In genomic region chr1:94820918-94821317, GRCh38 we compare ENCODE assay signal across 9 cellular contexts. TPM values are rescaled to one million over a fixed set of nuclear protein-coding genes. Genes with fewer than 3 reads are reported as not detected.
DNase-seq lines count a peak whose midpoint lies in the region; ATAC-seq and TF ChIP-seq lines count a peak whose summit lies in the region.
"Had no signal": no experiment of that assay in that cellular context is flagged by ENCODE, and none has a peak within 500 bp of the region (broad histone marks: within the 10 kb centered on the region; RNA-seq: fewer than 3 reads in every experiment).

No MANE protein-coding gene starts in this region.

- no peaks in the 10 kb centered on the region for H3K9me3 Mint-ChIP-seq in CD4-positive, alpha-beta T cell
- H3K9me3 Mint-ChIP-seq in osteocyte (ENCODE audit: unreplicated experiment) = peaks cover 11% of the 10 kb centered on the region

- H3K4me1 ChIP-seq in MM.1S (ENCODE audit: low read length) = no peaks in the 10 kb centered on the region

- H3K4me2 ChIP-seq in MM.1S (ENCODE audit: low read depth, low read length) = no peak overlapping the region

- no peak overlapping the region for H2AFZ ChIP-seq in MM.1S (ENCODE audit: low read length)

- H3F3A ChIP-seq in MM.1S (ENCODE audit: insufficient read depth, low read length) = no peaks in the 10 kb centered on the region

- peak overlapping the region; percentile 74 for H3K4me3 Mint-ChIP-seq in CD4-positive, alpha-beta T cell
- H3K4me3 Mint-ChIP-seq in osteocyte (ENCODE audit: unreplicated experiment) = peak overlapping the region; percentile 70

- H3K27me3 Mint-ChIP-seq in CD4-positive, alpha-beta T cell = peaks cover 76% of the 10 kb centered on the region
- peaks cover 3% of the 10 kb centered on the region for H3K27me3 Mint-ChIP-seq in osteocyte (ENCODE audit: unreplicated experiment)

- no peak for TF ChIP-seq CTCF in CD4-positive, alpha-beta T cell (IDR thresholded peaks at IDR 0.05)
- TF ChIP-seq CTCF in fibroblast of pulmonary artery (IDR thresholded peaks at IDR 0.05; ENCODE audit: low read length, missing control alignments) (no peak), osteocyte (IDR thresholded peaks at IDR 0.05) (no peak), MM.1S (IDR thresholded peaks at IDR 0.05; ENCODE audit: low read length) (no peak)

- no peaks in the 10 kb centered on the region for H3K36me3 Mint-ChIP-seq in CD4-positive, alpha-beta T cell (ENCODE audit: low read depth)
- no peaks in the 10 kb centered on the region for H3K36me3 Mint-ChIP-seq in osteocyte (ENCODE audit: unreplicated experiment)

- H3K9ac ChIP-seq in MM.1S (ENCODE audit: low read length) = no peak overlapping the region

- DNase-seq in CD4-positive, alpha-beta T cell = no peak
- DNase-seq in NCI-H69 (lab: John Stamatoyannopoulos, UW) (peak; percentile 29), fibroblast of pulmonary artery (ENCODE audit: low read depth) (no peak), osteocyte (ENCODE audit: extremely low spot score, unreplicated experiment) (no peak), MM.1S (no peak)
- no peak for DNase-seq in central memory CD4-positive, alpha-beta T cell
- no peak for DNase-seq in activated CD4-positive, alpha-beta T cell treated with anti-CD3 and anti-CD28 coated beads, Interleukin-2, amount 50 U/mL, for 4 hours
- no peak for DNase-seq in effector CD8-positive, alpha-beta T cell (lab: John Stamatoyannopoulos, UW)

- H4K20me1 ChIP-seq in MM.1S (ENCODE audit: insufficient read depth, low read length) = no peaks in the 10 kb centered on the region

- H3K36me3 ChIP-seq in MM.1S (replicated peaks; ENCODE audit: insufficient read depth, low read length) = no peaks in the 10 kb centered on the region

- H3K27ac Mint-ChIP-seq in CD4-positive, alpha-beta T cell = no peak overlapping the region
- H3K27ac Mint-ChIP-seq in osteocyte (ENCODE audit: unreplicated experiment) = no peak overlapping the region

- ATAC-seq in CD4-positive, alpha-beta T cell (ENCODE audit: poor library complexity) = no peak

- CTCF ChIA-PET in CD4-positive, alpha-beta T cell (lab: Charles Lee) = no interaction called here

- no peaks in the 10 kb centered on the region for H3K79me2 ChIP-seq in MM.1S (ENCODE audit: low read length)

- intact Hi-C loops in CD4-positive, alpha-beta T cell (cut with DNase I, micrococcal nuclease) = no loop called here

- no peaks in the 10 kb centered on the region for H3K9me3 ChIP-seq in CD4-positive, alpha-beta T cell (ENCODE audit: control insufficient read depth, low read length)
- no peaks in the 10 kb centered on the region for H3K9me3 ChIP-seq in MM.1S (replicated peaks; ENCODE audit: insufficient read depth, low read length)

- no peaks in the 10 kb centered on the region for H3K9me2 ChIP-seq in MM.1S (replicated peaks; ENCODE audit: insufficient read depth, low read length)

- POLR2A ChIA-PET in CD4-positive, alpha-beta T cell (lab: Charles Lee) = no interaction called here

- no peak overlapping the region for H3K27ac ChIP-seq in CD4-positive, alpha-beta T cell (ENCODE audit: low read depth, low read length)
- no peak overlapping the region for H3K27ac ChIP-seq in MM.1S (ENCODE audit: low read length)

- H3K4me3 ChIP-seq in fibroblast of pulmonary artery (replicated peaks; ENCODE audit: low read depth, low read length) (peak overlapping the region; percentile 62), MM.1S (ENCODE audit: low read length) (no peak overlapping the region)

- H3K4me1 Mint-ChIP-seq in CD4-positive, alpha-beta T cell (ENCODE audit: low read depth) = peaks cover 12% of the 10 kb centered on the region
- peaks cover 4% of the 10 kb centered on the region for H3K4me1 Mint-ChIP-seq in osteocyte (ENCODE audit: unreplicated experiment)

- H3K27me3 ChIP-seq in CD4-positive, alpha-beta T cell (ENCODE audit: control insufficient read depth, insufficient read depth, low read length) = peaks cover 40% of the 10 kb centered on the region
- H3K27me3 ChIP-seq in MM.1S (replicated peaks; ENCODE audit: insufficient read depth, low read length) = no peaks in the 10 kb centered on the region

RNA-seq across cellular contexts. Expression of gene SLC44A3, which starts 0.8 kb away (rescaled TPM):
- under 1 TPM; 0.27 to 0.36 TPM for total RNA-seq in CD4-positive, alpha-beta T cell
- total RNA-seq in osteocyte = 2.8 and 3.6 TPM in 2 replicates
- total RNA-seq: OCI-LY7 had no signal
